ENCODE assay signal across 12 cellular contexts in the genomic region with DNA sequence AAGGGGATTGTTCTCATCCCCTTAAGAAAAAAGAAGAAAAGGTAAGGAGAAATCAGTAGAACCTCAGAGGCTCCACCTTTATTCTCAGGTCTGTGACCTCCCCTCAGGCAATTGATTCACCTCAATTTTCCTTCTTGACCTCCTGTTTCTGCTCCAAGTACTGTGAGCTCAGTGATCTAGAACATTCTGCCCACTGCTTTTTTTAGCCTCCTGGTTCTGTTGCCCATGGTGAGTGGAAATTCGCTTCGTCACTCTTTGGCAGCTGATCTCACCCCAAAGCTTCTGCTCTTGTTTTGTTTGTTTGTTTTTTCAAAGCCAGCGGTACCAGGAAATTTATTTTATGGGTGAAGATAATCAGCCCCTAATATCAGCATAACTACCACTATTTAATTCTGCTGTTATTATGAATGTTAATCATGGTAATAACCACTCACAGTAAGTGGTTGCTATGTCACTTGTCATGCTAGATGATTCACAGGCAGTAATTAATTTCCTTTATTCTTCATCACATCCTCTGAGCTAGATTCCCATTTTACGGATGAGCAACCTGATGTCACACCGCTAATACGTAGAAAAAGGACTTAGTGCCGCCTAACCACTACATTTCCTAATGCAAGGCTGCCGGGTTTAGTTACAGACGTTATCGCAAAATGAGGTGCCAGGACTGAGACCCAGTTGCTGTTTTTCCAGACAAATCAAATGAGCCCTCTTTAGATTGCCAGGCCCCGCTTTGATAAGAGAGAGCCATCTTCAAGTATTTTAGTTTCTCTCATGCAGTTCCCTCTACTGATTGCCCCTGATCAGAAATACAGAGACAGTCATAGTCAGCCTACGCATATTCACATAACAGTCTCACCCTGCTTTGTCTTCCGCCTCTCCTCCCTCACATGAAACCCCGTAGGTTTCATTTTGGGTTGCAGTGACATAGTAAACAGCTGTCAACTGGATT.
DNase-seq lines count a peak whose midpoint lies in the region; ATAC-seq and TF ChIP-seq lines count a peak whose summit lies in the region.
"Had no signal": no experiment of that assay in that cellular context is flagged by ENCODE, and none has a peak within 500 bp of the region (broad histone marks: within the 10 kb centered on the region; RNA-seq: fewer than 3 reads in every experiment).

No MANE protein-coding gene starts in this region.

- H3K9me3 Mint-ChIP-seq in activated naive CD4-positive, alpha-beta T cell treated with anti-CD3 and anti-CD28 coated beads, Interleukin-2, amount 50 U/mL, for 72 hours: peaks cover 0 to 5% of the 10 kb centered on the region in 2 donors
- no peaks in the 10 kb centered on the region for H3K9me3 Mint-ChIP-seq in endothelial cell (ENCODE audit: unreplicated experiment)

- no peak for TF ChIP-seq POLR2A in right lobe of liver (IDR thresholded peaks at IDR 0.05)

- no peaks in the 10 kb centered on the region for H3K9me3 ChIP-seq in right lobe of liver

- no peak overlapping the region for H2BK5ac ChIP-seq in mesendoderm (ENCODE audit: low read length)

- TF ChIP-seq CTCF in endothelial cell (IDR thresholded peaks at IDR 0.05; ENCODE audit: unreplicated experiment) (no peak), right lobe of liver (IDR thresholded peaks at IDR 0.05) (no peak)

- intact Hi-C loops in right lobe of liver (cut with DNase I): no loop called here

- H3K4me3 Mint-ChIP-seq in endothelial cell (ENCODE audit: unreplicated experiment): no peak overlapping the region

- no peaks in the 10 kb centered on the region for H3K4me1 ChIP-seq in mesendoderm (ENCODE audit: control insufficient read depth, low read depth, low read length)
- no peaks in the 10 kb centered on the region for H3K4me1 ChIP-seq in right lobe of liver

- peak; percentile 77 to 86 for ATAC-seq in activated naive CD4-positive, alpha-beta T cell treated with anti-CD3 and anti-CD28 coated beads, Interleukin-2, amount 50 U/mL, for 72 hours
- ATAC-seq in GM18502 (IDR thresholded peaks at IDR 0.05; ENCODE audit: poor library complexity, unreplicated experiment): no peak
- ATAC-seq in right lobe of liver: no peak

- no peaks in the 10 kb centered on the region for H3K79me2 ChIP-seq in mesendoderm (ENCODE audit: control insufficient read depth, insufficient read depth, low read length)

- peak overlapping the region; percentile 43 for H4K8ac ChIP-seq in mesendoderm (ENCODE audit: low read depth, low read length)

- no peaks in the 10 kb centered on the region for H3K79me1 ChIP-seq in mesendoderm (ENCODE audit: low read length)

- no peak overlapping the region for H4K5ac ChIP-seq in mesendoderm (ENCODE audit: low read length)

- WGBS in mesendoderm (ENCODE audit: extremely low coverage, insufficient coverage, low lambda C conversion rate): no CpG with 5 or more reads among the region's 14 CpGs
- WGBS in right lobe of liver (ENCODE audit: insufficient coverage, low coverage, low lambda C conversion rate, missing lambda C conversion rate): 78% methylated on average over 14 of the region's 14 CpGs

- peaks cover 27 to 72% of the 10 kb centered on the region in 2 donors for H3K36me3 Mint-ChIP-seq in activated naive CD4-positive, alpha-beta T cell treated with anti-CD3 and anti-CD28 coated beads, Interleukin-2, amount 50 U/mL, for 72 hours
- H3K36me3 Mint-ChIP-seq in endothelial cell (ENCODE audit: low read depth, unreplicated experiment): peaks cover 12% of the 10 kb centered on the region

- H3K4me3 ChIP-seq in mesendoderm (ENCODE audit: low read length) (no peak overlapping the region), right lobe of liver (no peak overlapping the region)
- H3K4me3 ChIP-seq: lung, skin epidermis had no signal

- H3K4me2 ChIP-seq in mesendoderm (ENCODE audit: low read length): no peak overlapping the region

- H2BK120ac ChIP-seq in mesendoderm (ENCODE audit: low read depth, low read length): no peak overlapping the region

- no peak overlapping the region for H3K56ac ChIP-seq in mesendoderm (ENCODE audit: low read length)

- H3K9ac ChIP-seq in mesendoderm (ENCODE audit: low read length): no peak overlapping the region

- no peak overlapping the region for H2BK15ac ChIP-seq in mesendoderm (replicated peaks; ENCODE audit: low read depth)

- H3K18ac ChIP-seq in mesendoderm (ENCODE audit: low read length): no peak overlapping the region

- H3K27me3 ChIP-seq in mesendoderm (ENCODE audit: insufficient read depth, low read length, poor library complexity) (no peaks in the 10 kb centered on the region), right lobe of liver (no peaks in the 10 kb centered on the region)

- H3K27me3 Mint-ChIP-seq in endothelial cell (ENCODE audit: unreplicated experiment): peaks cover 8% of the 10 kb centered on the region

- in situ Hi-C loops in KBM-7 (cut with MboI; ENCODE audit: low pct_unique_long_range_greater_than_20kb, low sequenced_read_pairs): no loop called here

- H3K23ac ChIP-seq in mesendoderm (ENCODE audit: low read length): no peak overlapping the region

- peak overlapping the region; percentile 79 to 84 for H3K27ac Mint-ChIP-seq in activated naive CD4-positive, alpha-beta T cell treated with anti-CD3 and anti-CD28 coated beads, Interleukin-2, amount 50 U/mL, for 72 hours
- no peak overlapping the region for H3K27ac Mint-ChIP-seq in endothelial cell (ENCODE audit: unreplicated experiment)

- H3K36me3 ChIP-seq in mesendoderm (ENCODE audit: control insufficient read depth, insufficient read depth, low read length) (no peaks in the 10 kb centered on the region), right lobe of liver (peaks cover 0 to 5% (median 2%) of the 10 kb centered on the region in 4 donors)

- H3K27ac ChIP-seq in mesendoderm (ENCODE audit: low read depth, low read length) (no peak overlapping the region), right lobe of liver (no peak overlapping the region)

- peak; percentile 27 for DNase-seq in stimulated activated naive CD4-positive, alpha-beta T cell treated with Interleukin-2 at 50 U/mL for 16 hours (lab: John Stamatoyannopoulos, UW)
- DNase-seq in stimulated activated naive CD4-positive, alpha-beta T cell (lab: John Stamatoyannopoulos, UW): no peak
- no peak for DNase-seq in activated naive CD4-positive, alpha-beta T cell treated with anti-CD3 and anti-CD28 coated beads, Interleukin-2, amount 50 U/mL, for 72 hours (ENCODE audit: low spot score in 2 of 2)
- DNase-seq in mesendoderm: no peak
- DNase-seq in endothelial cell (ENCODE audit: low spot score): no peak
- no peak for DNase-seq in KBM-7
- no peak for DNase-seq in right lobe of liver
- DNase-seq: NCI-H1105 treated with DMSO at 0.1 percent for 48 hours, NCI-H748 treated with DMSO at 0.1 percent for 48 hours had no signal

- no peak overlapping the region for H2AK5ac ChIP-seq in mesendoderm (ENCODE audit: low read length)

- no peaks in the 10 kb centered on the region for H3K4me1 Mint-ChIP-seq in endothelial cell (ENCODE audit: unreplicated experiment)

- H3K4ac ChIP-seq in mesendoderm (ENCODE audit: low read depth, low read length): no peak overlapping the region

Comparison
In these comparisons a context has a peak if more than half of its experiments do, and no peak if none do; other contexts are left out.
1. ATAC-seq: peak in activated naive CD4-positive, alpha-beta T cell treated with anti-CD3 and anti-CD28 coated beads, Interleukin-2, amount 50 U/mL, for 72 hours (2 of 2); none in GM18502 (single experiment) and right lobe of liver (0 of 4).